Comparison of ENCODE assay signal across 22 cellular contexts in the genomic region with DNA sequence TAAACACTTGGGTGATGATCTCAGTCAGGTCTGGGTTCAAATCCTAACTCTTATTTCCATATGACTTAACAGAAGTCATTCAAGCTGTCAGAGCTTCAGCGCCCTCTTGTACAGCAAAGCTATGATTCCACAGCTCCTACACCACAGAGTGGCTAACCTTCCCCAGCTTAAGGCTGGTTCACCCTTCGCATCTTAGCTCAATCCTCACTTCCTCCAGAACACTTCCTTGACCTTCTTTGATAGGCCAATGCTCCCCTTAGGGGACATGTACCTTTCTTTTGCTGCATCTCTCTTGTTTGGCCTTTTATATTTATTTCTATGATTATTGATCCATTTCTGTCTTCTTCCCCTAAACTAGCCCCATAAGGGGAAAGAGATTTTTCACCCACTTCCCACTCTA. TPM values are rescaled to one million over a fixed set of nuclear protein-coding genes. Genes with fewer than 3 reads are reported as not detected.
"Had no signal": no experiment of that assay in that cellular context is flagged by ENCODE, and none has a peak within 500 bp of the region (broad histone marks: within the 10 kb centered on the region; RNA-seq: fewer than 3 reads in every experiment).

No MANE protein-coding gene starts in this region.

- H3K27ac ChIP-seq: RWPE1 had no signal

- ATAC-seq: HepG2, Panc1, PC-3 had no signal

- DNase-seq: Kasumi-1, KG1, NCI-H1092, NCI-H1105 treated with DMSO at 0.1 percent for 48 hours, NCI-H1417 treated with DMSO at 0.1 percent for 48 hours, NCI-H146, NCI-H1694 treated with DMSO at 0.1 percent for 48 hours, NCI-H1930, NCI-H2081, NCI-H2107, NCI-H2227 treated with DMSO at 0.1 percent for 48 hours, NCI-H524, NCI-H526 treated with DMSO at 0.1 percent for 48 hours, NCI-H748 treated with DMSO at 0.1 percent for 48 hours, PC-3, SHP77, SK-N-SH, SW 1271 had no signal

- H3K9ac ChIP-seq: SK-N-SH had no signal

- H3K4me2 ChIP-seq: SK-N-SH had no signal

- H3K9me2 ChIP-seq: SK-N-SH had no signal

- H3K9me3 ChIP-seq: SK-N-SH had no signal

RNA-seq across cellular contexts. Expression of gene RASEF, which starts 57.0 kb away (rescaled TPM):
- total RNA-seq: OCI-LY7 had no signal
